8 cellular contexts compared by ENCODE assay signal in genomic region chr9:35490910-35491465, GRCh38. TPM values are rescaled to one million over a fixed set of nuclear protein-coding genes. Genes with fewer than 3 reads are reported as not detected.
A peak's percentile ranks its signal among the peaks of the same experiment; 100 is the strongest.
DNase-seq lines count a peak whose midpoint lies in the region; ATAC-seq and TF ChIP-seq lines count a peak whose summit lies in the region.

No MANE protein-coding gene starts in this region.

- no peak for TF ChIP-seq CTCF in spleen (IDR thresholded peaks at IDR 0.05 in 8 of 11, conservative IDR thresholded peaks at IDR 0.05 in 3 of 11)

- no peak for ATAC-seq in HG03457 (IDR thresholded peaks at IDR 0.05; ENCODE audit: unreplicated experiment)
- ATAC-seq in HG03342 (IDR thresholded peaks at IDR 0.05; ENCODE audit: unreplicated experiment), result no peak
- no peak for ATAC-seq in HG03354 (IDR thresholded peaks at IDR 0.05; ENCODE audit: poor library complexity, severe bottlenecking, unreplicated experiment)

- no peaks in the 10 kb centered on the region for H3K36me3 Mint-ChIP-seq in IgD-negative memory B cell

- H3K27me3 Mint-ChIP-seq in IgD-negative memory B cell, result peaks cover 35% of the 10 kb centered on the region

- H3K4me3 Mint-ChIP-seq in IgD-negative memory B cell, result peak overlapping the region in 3 of 4 donors; percentile 57 to 91 (median 75)

- H3K27me3 ChIP-seq in adipocyte (replicated peaks; ENCODE audit: control insufficient read depth, insufficient read depth, low read length), result no peaks in the 10 kb centered on the region
- H3K27me3 ChIP-seq in spleen (replicated peaks in 1 of 7), result peaks cover 0 to 31% (median 9%) of the 10 kb centered on the region in 7 donors

- H3K36me3 ChIP-seq in adipocyte (ENCODE audit: control insufficient read depth, insufficient read depth, low read length, severe bottlenecking) (no peaks in the 10 kb centered on the region), spleen (no peaks in the 10 kb centered on the region)

- peaks cover 0 to 11% (median 8%) of the 10 kb centered on the region in 3 donors for H3K4me1 Mint-ChIP-seq in IgD-negative memory B cell

- H3K9ac ChIP-seq in adipocyte (ENCODE audit: low read length), result peak overlapping the region; percentile 99

- H3K27ac Mint-ChIP-seq in IgD-negative memory B cell, result no peak overlapping the region

- WGBS in spleen, 5 donors, result 67 to 83% (median 72%) methylated on average over 12 of the region's 12 CpGs

- H3K9me3 ChIP-seq in adipocyte (ENCODE audit: control insufficient read depth, low read length) (no peaks in the 10 kb centered on the region), iPS-18c (ENCODE audit: control insufficient read depth, insufficient read depth, low read length) (no peaks in the 10 kb centered on the region), spleen (peaks cover 0 to 7% (median 0%) of the 10 kb centered on the region in 8 donors)

- no peak for TF ChIP-seq POLR2A in spleen (IDR thresholded peaks at IDR 0.05)

- DNase-seq in adipocyte (ENCODE audit: low read depth), result peak; percentile 64
- no peak for DNase-seq in spleen
- DNase-seq in activated naive CD4-positive, alpha-beta T cell treated with anti-CD3 and anti-CD28 coated beads, Interleukin-2, amount 50 U/mL, for 16 hours, result no peak

- H3K9me3 Mint-ChIP-seq in IgD-negative memory B cell, result peaks cover 0 to 3% (median 0%) of the 10 kb centered on the region in 3 donors

- H3K4me3 ChIP-seq in adipocyte (ENCODE audit: low read length), result peak overlapping the region; percentile 97
- H3K4me3 ChIP-seq in iPS-18c (ENCODE audit: insufficient read depth, low read depth, low read length), result peak overlapping the region; percentile 85
- peak overlapping the region; percentile 51 to 85 (median 62) for H3K4me3 ChIP-seq in spleen

- H3K4me1 ChIP-seq in adipocyte (ENCODE audit: control insufficient read depth, insufficient read depth, low read length) (peaks cover 43% of the 10 kb centered on the region), spleen (peaks cover 0 to 59% (median 32%) of the 10 kb centered on the region in 6 donors)

- peak overlapping the region; percentile 63 to 90 (median 88) for H3K27ac ChIP-seq in spleen

- intact Hi-C loops in spleen (cut with DNase I; ENCODE audit: low total_unique reads), result loop anchor here (10.0 kb wide), 1 partner anchor 64 kb away; no protein-coding TSS in a partner anchor

RNA-seq across cellular contexts. Expression of gene RUSC2, which starts 1.1 kb away (rescaled TPM):
- polyA plus RNA-seq in IgD-negative memory B cell (not detected), spleen (10 to 100 TPM in 1 of 3 donors, 1 to 10 TPM in 2; 2.5 to 12.1 (median 5.3) TPM)
- total RNA-seq in spleen, result 10 to 100 TPM; 11.5 to 41.9 (median 15.0) TPM
